In genomic region chr3:46440531-46441294, GRCh38 we compare ENCODE assay signal across 9 cellular contexts. TPM values are rescaled to one million over a fixed set of nuclear protein-coding genes. Genes with fewer than 3 reads are reported as not detected.
DNase-seq lines count a peak whose midpoint lies in the region; ATAC-seq and TF ChIP-seq lines count a peak whose summit lies in the region.
"Had no signal": no experiment of that assay in that cellular context is flagged by ENCODE, and none has a peak within 500 bp of the region (broad histone marks: within the 10 kb centered on the region; RNA-seq: fewer than 3 reads in every experiment).

No MANE protein-coding gene starts in this region.

- H3K9me3 ChIP-seq in upper lobe of left lung: no peaks in the 10 kb centered on the region
- no peaks in the 10 kb centered on the region for H3K9me3 ChIP-seq in right cardiac atrium (ENCODE audit: control insufficient read depth, low read length)

- TF ChIP-seq POLR2A in upper lobe of left lung (IDR thresholded peaks at IDR 0.05): no peak

- TF ChIP-seq CTCF in upper lobe of left lung (IDR thresholded peaks at IDR 0.05): no peak

- peak; percentile 64 for ATAC-seq in HG03442 (IDR thresholded peaks at IDR 0.05; ENCODE audit: unreplicated experiment)
- ATAC-seq in activated CD8-positive, alpha-beta T cell treated with anti-CD3 and anti-CD28 coated beads, Interleukin-2, amount 10 ng/mL, durations not matched to agents 7 days and 5 days: peak; percentile 94
- ATAC-seq in upper lobe of left lung (ENCODE audit: low FRiP score in 2 of 2): peak; percentile 13 to 42
- no peak for ATAC-seq in right cardiac atrium

- 75 to 77% methylated on average over 4 of the region's 4 CpGs for WGBS in upper lobe of left lung, 2 donors
- WGBS in right cardiac atrium: 75% methylated on average over 4 of the region's 4 CpGs

- H3K4me3 ChIP-seq in upper lobe of left lung (no peak overlapping the region), right cardiac atrium (ENCODE audit: low read length) (no peak overlapping the region)

- H3K9me3 Mint-ChIP-seq in activated CD8-positive, alpha-beta T cell treated with anti-CD3 and anti-CD28 coated beads, Interleukin-2, amount 10 ng/mL, durations not matched to agents 7 days and 5 days (ENCODE audit: insufficient read depth): no peaks in the 10 kb centered on the region

- H3K27me3 ChIP-seq in upper lobe of left lung (no peaks in the 10 kb centered on the region), right cardiac atrium (ENCODE audit: control insufficient read depth, insufficient read depth) (no peaks in the 10 kb centered on the region)

- CTCF ChIA-PET in activated CD8-positive, alpha-beta T cell treated with anti-CD3 and anti-CD28 coated beads, Interleukin-2, amount 10 ng/mL, durations not matched to agents 7 days and 5 days (lab: Charles Lee): no interaction called here

- peaks cover 0 to 8% (median 3%) of the 10 kb centered on the region in 4 donors for H3K4me1 ChIP-seq in upper lobe of left lung
- no peaks in the 10 kb centered on the region for H3K4me1 ChIP-seq in right cardiac atrium (ENCODE audit: control insufficient read depth, insufficient read depth, low read length)

- TF ChIP-seq EP300 in upper lobe of left lung (IDR thresholded peaks at IDR 0.05): no peak

- peaks cover 0 to 12% (median 0%) of the 10 kb centered on the region in 4 donors for H3K36me3 ChIP-seq in upper lobe of left lung

- H3K27ac Mint-ChIP-seq in activated CD8-positive, alpha-beta T cell treated with anti-CD3 and anti-CD28 coated beads, Interleukin-2, amount 10 ng/mL, durations not matched to agents 7 days and 5 days: peak overlapping the region; percentile 15

- peaks cover 41% of the 10 kb centered on the region for H3K4me1 Mint-ChIP-seq in activated CD8-positive, alpha-beta T cell treated with anti-CD3 and anti-CD28 coated beads, Interleukin-2, amount 10 ng/mL, durations not matched to agents 7 days and 5 days (ENCODE audit: low read depth)

- POLR2A ChIA-PET in activated CD8-positive, alpha-beta T cell treated with anti-CD3 and anti-CD28 coated beads, Interleukin-2, amount 10 ng/mL, durations not matched to agents 7 days and 5 days (lab: Charles Lee): no interaction called here

- peaks cover 2% of the 10 kb centered on the region for H3K27me3 Mint-ChIP-seq in activated CD8-positive, alpha-beta T cell treated with anti-CD3 and anti-CD28 coated beads, Interleukin-2, amount 10 ng/mL, durations not matched to agents 7 days and 5 days (ENCODE audit: low read depth)

- DNase-seq in activated gamma-delta T cell treated with Interleukin-2 at 50 U/mL for 16 hours (peak; percentile 34), activated gamma-delta T cell (lab: John Stamatoyannopoulos, UW) (no peak), upper lobe of left lung (no peak), right cardiac atrium (no peak), mesenteric fat pad (ENCODE audit: low spot score) (no peak), AG08396 (ENCODE audit: low spot score) (no peak)
- peak; percentile 75 for DNase-seq in activated CD8-positive, alpha-beta T cell treated with anti-CD3 and anti-CD28 coated beads, Interleukin-2, amount 10 ng/mL, durations not matched to agents 7 days and 5 days

- no peaks in the 10 kb centered on the region for H3K36me3 Mint-ChIP-seq in activated CD8-positive, alpha-beta T cell treated with anti-CD3 and anti-CD28 coated beads, Interleukin-2, amount 10 ng/mL, durations not matched to agents 7 days and 5 days (ENCODE audit: low read depth)

- H3K27ac ChIP-seq in upper lobe of left lung: no peak overlapping the region
- no peak overlapping the region for H3K27ac ChIP-seq in right cardiac atrium (ENCODE audit: low read length)
- H3K27ac ChIP-seq: C4-2B had no signal

- no peak overlapping the region for H3K4me3 Mint-ChIP-seq in activated CD8-positive, alpha-beta T cell treated with anti-CD3 and anti-CD28 coated beads, Interleukin-2, amount 10 ng/mL, durations not matched to agents 7 days and 5 days

- intact Hi-C loops in right cardiac atrium (cut with DNase I): no loop called here

RNA-seq across cellular contexts. Expression of gene LTF, which starts 24.0 kb away (rescaled TPM):
- not detected for total RNA-seq in activated CD8-positive, alpha-beta T cell treated with anti-CD3 and anti-CD28 coated beads, Interleukin-2, amount 10 ng/mL, durations not matched to agents 7 days and 5 days
- total RNA-seq in upper lobe of left lung (10 to 100 TPM in 3 of 6 donors, 1 to 10 TPM in 3; 3.3 to 85.9 (median 12.5) TPM), right cardiac atrium (1 to 10 TPM in 3 of 4 donors, under 1 TPM in 1; 0.71 to 5.5 (median 2.2) TPM), mesenteric fat pad (4.3 TPM)
- 1.00 TPM for polyA plus RNA-seq in right cardiac atrium

RNA-seq across cellular contexts. Expression of gene CCRL2, which starts 33.7 kb away (rescaled TPM):
- total RNA-seq in activated CD8-positive, alpha-beta T cell treated with anti-CD3 and anti-CD28 coated beads, Interleukin-2, amount 10 ng/mL, durations not matched to agents 7 days and 5 days: 10 to 100 TPM; 10.1 to 11.2 TPM
- total RNA-seq in upper lobe of left lung (10 to 100 TPM in 4 of 6 donors, 1 to 10 TPM in 2; 4.2 to 25.5 (median 13.7) TPM), right cardiac atrium (1 to 10 TPM; 1.4 to 3.1 (median 2.4) TPM), mesenteric fat pad (8.8 TPM)
- polyA plus RNA-seq in right cardiac atrium: 1.7 TPM

RNA-seq across cellular contexts. Expression of gene RTP3, which starts 57.1 kb away (rescaled TPM):
- total RNA-seq in activated CD8-positive, alpha-beta T cell treated with anti-CD3 and anti-CD28 coated beads, Interleukin-2, amount 10 ng/mL, durations not matched to agents 7 days and 5 days: not detected
- total RNA-seq in upper lobe of left lung (not detected), right cardiac atrium (not detected), mesenteric fat pad (not detected)
- polyA plus RNA-seq in right cardiac atrium: not detected

Comparison
In these comparisons a context has a peak if more than half of its experiments do, and no peak if none do; other contexts are left out.
1. DNase-seq: peak in activated gamma-delta T cell treated with Interleukin-2 at 50 U/mL for 16 hours (single experiment) and activated CD8-positive, alpha-beta T cell treated with anti-CD3 and anti-CD28 coated beads, Interleukin-2, amount 10 ng/mL, durations not matched to agents 7 days and 5 days (single experiment); none in activated gamma-delta T cell (single experiment), upper lobe of left lung (0 of 2), right cardiac atrium (0 of 3), mesenteric fat pad (single experiment) and AG08396 (single experiment).
2. ATAC-seq: peak in HG03442 (single experiment), activated CD8-positive, alpha-beta T cell treated with anti-CD3 and anti-CD28 coated beads, Interleukin-2, amount 10 ng/mL, durations not matched to agents 7 days and 5 days (single experiment) and upper lobe of left lung (2 of 2); none in right cardiac atrium (0 of 2).